ENCODE assay signal across 18 cellular contexts in genomic region chr19:5186293-5187050, GRCh38.
A peak's percentile ranks its signal among the peaks of the same experiment; 100 is the strongest.
DNase-seq lines count a peak whose midpoint lies in the region; ATAC-seq lines count a peak whose summit lies in the region.
"Had no signal": no experiment of that assay in that cellular context is flagged by ENCODE, and none has a peak within 500 bp of the region (broad histone marks: within the 10 kb centered on the region; RNA-seq: fewer than 3 reads in every experiment).

No MANE protein-coding gene starts in this region.

- no peak overlapping the region for H3K4me3 ChIP-seq in skeletal muscle cell (ENCODE audit: low read depth, low read length)
- H3K4me3 ChIP-seq: heart right ventricle, psoas muscle, tibial artery had no signal

- no peak for ATAC-seq in GM21786 (IDR thresholded peaks at IDR 0.05; ENCODE audit: unreplicated experiment)
- ATAC-seq: activated CD8-positive, alpha-beta memory T cell treated with anti-CD3 and anti-CD28 coated beads, Interleukin-2, amount 10 ng/mL, durations not matched to agents 7 days and 5 days; heart right ventricle; psoas muscle; T-cell had no signal

- peak; percentile 62 for DNase-seq in ELR (ENCODE audit: low read depth)
- peak; percentile 9 for DNase-seq in NCI-H69 (lab: John Stamatoyannopoulos, UW)
- peak; percentile 93 for DNase-seq in fibroblast of gingiva (ENCODE audit: low read depth)
- DNase-seq in skeletal muscle cell (ENCODE audit: low read depth), result peak; percentile 25
- no peak for DNase-seq in NCI-H2227 treated with DMSO at 0.1 percent for 48 hours (lab: John Stamatoyannopoulos, UW)
- DNase-seq in stimulated activated CD4-positive, alpha-beta T cell treated with anti-CD3 and anti-CD28 coated beads, Interleukin-4, amount 100 ng/mL, for 24 hours, result no peak
- DNase-seq: activated B cell treated with CpG ODN at 0.5 μM for 24 hours; activated CD8-positive, alpha-beta memory T cell treated with anti-CD3 and anti-CD28 coated beads, Interleukin-2, amount 10 ng/mL, durations not matched to agents 7 days and 5 days; caudate nucleus; GDM1; GOT3; heart right ventricle; NCI-H146; NCI-H524 treated with DMSO at 0.1 percent for 48 hours; T-cell; tibial artery had no signal

Comparison
In these comparisons a context has a peak if more than half of its experiments do, and no peak if none do; other contexts are left out.
1. DNase-seq: peak in ELR (single experiment), NCI-H69 (single experiment), fibroblast of gingiva (single experiment) and skeletal muscle cell (single experiment); none in NCI-H2227 treated with DMSO at 0.1 percent for 48 hours (single experiment) and stimulated activated CD4-positive, alpha-beta T cell treated with anti-CD3 and anti-CD28 coated beads, Interleukin-4, amount 100 ng/mL, for 24 hours (single experiment).